8 cellular contexts compared by ENCODE assay signal in genomic region chr2:46776687-46777327, GRCh38.
DNase-seq lines count a peak whose midpoint lies in the region; ATAC-seq and TF ChIP-seq lines count a peak whose summit lies in the region.

No MANE protein-coding gene starts in this region.

- H3K36me3 ChIP-seq in lung (ENCODE audit: control insufficient read depth in 2 of 2, insufficient read depth in 2 of 2, low read length in 2 of 2) = no peaks in the 10 kb centered on the region

- no peaks in the 10 kb centered on the region for H3K9me3 ChIP-seq in lung (ENCODE audit: control insufficient read depth in 2 of 2, insufficient read depth in 1 of 2, low read length in 1 of 2)

- WGBS in lung, 2 donors = 68 to 70% methylated on average over 10 of the region's 10 CpGs

- TF ChIP-seq CTCF in cardiac fibroblast (IDR thresholded peaks at IDR 0.05; ENCODE audit: low read depth, low read length) = peak; percentile 77
- TF ChIP-seq CTCF in lung (IDR thresholded peaks at IDR 0.05; ENCODE audit: control extremely low read depth, extremely low read depth) = peak; percentile 20

- H3K4me1 ChIP-seq in lung (ENCODE audit: control insufficient read depth in 2 of 2, insufficient read depth in 2 of 2, low read length in 2 of 2) = peaks cover 9 to 13% of the 10 kb centered on the region in 2 donors

- DNase-seq in GF-D8 (lab: John Stamatoyannopoulos, UW) = peak; percentile 6
- DNase-seq in LoVo (ENCODE audit: low spot score) = peak; percentile 32
- DNase-seq in T-helper 9 cell = peak; percentile 15
- peak; percentile 81 to 87 for DNase-seq in cardiac fibroblast (ENCODE audit: low read depth in 2 of 2)
- no peak for DNase-seq in lung (ENCODE audit: low spot score)
- peak; percentile 4 to 39 for DNase-seq in stimulated activated CD8-positive, alpha-beta memory T cell treated with anti-CD3 and anti-CD28 coated beads, Interleukin-7, amount 100 ng/mL, for 48 hours (ENCODE audit: extremely low read depth in 1 of 2, low read depth in 1 of 2)

- no peak overlapping the region for H3K27ac ChIP-seq in lung (ENCODE audit: low read depth in 1 of 2, low read length in 1 of 2)

- ATAC-seq in lung (ENCODE audit: insufficient read depth, low FRiP score) = no peak
- no peak for ATAC-seq in HG02588 (IDR thresholded peaks at IDR 0.05; ENCODE audit: unreplicated experiment)
- no peak for ATAC-seq in HG02973 (IDR thresholded peaks at IDR 0.05; ENCODE audit: unreplicated experiment)

- H3K4me3 ChIP-seq in cardiac fibroblast (replicated peaks in 1 of 2; ENCODE audit: low read depth in 2 of 2, low read length in 2 of 2) (no peak overlapping the region), lung (no peak overlapping the region)

- no peaks in the 10 kb centered on the region for H3K27me3 ChIP-seq in lung (ENCODE audit: control insufficient read depth, insufficient read depth)
